ENCODE assay signal across 1 cellular context in genomic region chr14:100785626-100786025, GRCh38.
TF ChIP-seq lines count a peak whose summit lies in the region.

No MANE protein-coding gene starts in this region.

TF ChIP-seq in H1, 55 proteins besides CTCF, POLR2A, EP300 and RAD21:
- TF ChIP-seq HDAC2 (IDR thresholded peaks at IDR 0.05; ENCODE audit: borderline replicate concordance in 1 of 2, low read depth in 2 of 2, low read length in 2 of 2) = no peak
- no peak for TF ChIP-seq RNF2 (IDR thresholded peaks at IDR 0.05; ENCODE audit: borderline replicate concordance, low read depth, low read length, missing control alignments, poor library complexity, severe bottlenecking)
- TF ChIP-seq MAX (IDR thresholded peaks at IDR 0.05) = no peak
- TF ChIP-seq CHD1 (IDR thresholded peaks at IDR 0.05; ENCODE audit: low read depth, low read length) = no peak
- no peak for TF ChIP-seq SIN3A (conservative IDR thresholded peaks at IDR 0.05 in 1 of 2, IDR thresholded peaks at IDR 0.05 in 1 of 2; ENCODE audit: low read depth in 1 of 2, low read length in 2 of 2)
- TF ChIP-seq MAFK (IDR thresholded peaks at IDR 0.05; ENCODE audit: low read depth, low read length) = no peak
